29 cellular contexts compared by ENCODE assay signal in the genomic region with DNA sequence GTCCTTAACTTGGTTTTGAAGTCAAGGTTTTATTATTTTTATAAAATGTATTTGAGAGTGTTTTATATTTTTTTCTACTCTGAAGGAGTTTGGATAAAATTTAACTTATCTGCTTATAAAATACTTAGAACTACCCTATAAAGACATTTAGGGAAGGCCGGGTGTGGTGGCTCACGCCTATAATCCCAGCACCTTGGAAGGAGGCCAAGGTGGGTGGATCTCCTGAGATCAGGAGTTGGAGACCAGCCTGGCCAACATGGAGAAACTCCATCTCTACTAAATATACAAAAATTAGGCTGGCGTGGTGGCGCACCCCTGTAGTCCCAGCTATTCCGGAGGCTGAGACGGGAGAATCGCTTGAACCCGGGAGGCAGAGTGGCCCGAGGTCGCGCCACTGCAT.
"Had no signal": no experiment of that assay in that cellular context is flagged by ENCODE, and none has a peak within 500 bp of the region (broad histone marks: within the 10 kb centered on the region; RNA-seq: fewer than 3 reads in every experiment).

No MANE protein-coding gene starts in this region.

- DNase-seq: activated CD4-positive, alpha-beta memory T cell treated with anti-CD3 and anti-CD28 coated beads, Interleukin-2, amount 10 ng/mL, durations not matched to agents 7 days and 5 days; activated CD4-positive, alpha-beta T cell treated with anti-CD3 and anti-CD28 coated beads for 36 hours; activated CD4-positive, alpha-beta T cell treated with anti-CD3 and anti-CD28 coated beads, Interleukin-2, amount 10 ng/mL, durations not matched to agents 24 days and 14 days; activated CD4-positive, alpha-beta T cell treated with anti-CD3 and anti-CD28 coated beads, Interleukin-2, amount 50 U/mL, for 4 hours; activated CD4-positive, CD25-positive, alpha-beta regulatory T cell; activated CD4-positive, CD25-positive, alpha-beta regulatory T cell treated with anti-CD3 and anti-CD28 coated beads, Interleukin-2, amount 50 U/mL, for 72 hours; activated CD8-positive, alpha-beta memory T cell treated with anti-CD3 and anti-CD28 coated beads, Interleukin-2, amount 50 U/mL, for 48 hours; activated gamma-delta T cell treated with Interleukin-2 at 50 U/mL for 16 hours; activated naive CD4-positive, alpha-beta T cell treated with anti-CD3 and anti-CD28 coated beads, Interleukin-2, amount 50 U/mL, for 16 hours; activated naive CD4-positive, alpha-beta T cell treated with Interleukin-2 at 50 U/mL for 16 hours; activated T-cell treated with anti-CD3 and anti-CD28 coated beads for 4 hours; activated T-cell treated with anti-CD3 and anti-CD28 coated beads, Interleukin-2, amount 50 U/mL, for 24 hours; activated T-cell treated with anti-CD3 and anti-CD28 coated beads, Interleukin-2, amount 50 U/mL, for 72 hours; amniotic stem cell; anterior cingulate cortex; brain microvascular endothelial cell; cortex of kidney; dermis blood vessel endothelial cell; effector CD4-positive, alpha-beta T cell; effector memory CD8-positive, alpha-beta T cell; foreskin keratinocyte; gastrocnemius medialis; glutamatergic neuron; T-helper 2 cell had no signal

- H3K4me3 Mint-ChIP-seq: activated CD4-positive, alpha-beta memory T cell treated with anti-CD3 and anti-CD28 coated beads, Interleukin-2, amount 10 ng/mL, durations not matched to agents 7 days and 5 days; activated CD4-positive, alpha-beta T cell treated with anti-CD3 and anti-CD28 coated beads for 36 hours; activated CD4-positive, alpha-beta T cell treated with anti-CD3 and anti-CD28 coated beads, Interleukin-2, amount 10 ng/mL, durations not matched to agents 24 days and 14 days; activated naive CD8-positive, alpha-beta T cell; activated T-cell treated with anti-CD3 and anti-CD28 coated beads, Interleukin-2, amount 50 U/mL, for 24 hours; activated T-cell treated with anti-CD3 and anti-CD28 coated beads, Interleukin-2, amount 50 U/mL, for 72 hours; central memory CD8-positive, alpha-beta T cell; effector memory CD8-positive, alpha-beta T cell had no signal

- ATAC-seq: activated CD4-positive, alpha-beta T cell treated with anti-CD3 and anti-CD28 coated beads for 36 hours; activated T-cell treated with anti-CD3 and anti-CD28 coated beads, Interleukin-2, amount 50 U/mL, for 72 hours; effector memory CD8-positive, alpha-beta T cell; foreskin keratinocyte; gastrocnemius medialis had no signal

- H3K27me3 Mint-ChIP-seq: activated CD4-positive, alpha-beta memory T cell treated with anti-CD3 and anti-CD28 coated beads, Interleukin-2, amount 10 ng/mL, durations not matched to agents 7 days and 5 days; activated CD4-positive, alpha-beta T cell treated with anti-CD3 and anti-CD28 coated beads for 36 hours; activated CD4-positive, alpha-beta T cell treated with anti-CD3 and anti-CD28 coated beads, Interleukin-2, amount 10 ng/mL, durations not matched to agents 24 days and 14 days; activated naive CD8-positive, alpha-beta T cell; activated T-cell treated with anti-CD3 and anti-CD28 coated beads, Interleukin-2, amount 50 U/mL, for 24 hours; central memory CD8-positive, alpha-beta T cell; effector memory CD8-positive, alpha-beta T cell had no signal

- H3K4me1 ChIP-seq: esophagus muscularis mucosa, foreskin keratinocyte, gastrocnemius medialis had no signal

- H3K4me3 ChIP-seq: esophagus muscularis mucosa, gastrocnemius medialis had no signal

- H3K9me3 ChIP-seq: esophagus muscularis mucosa, gastrocnemius medialis had no signal

- H3K27ac Mint-ChIP-seq: activated CD4-positive, alpha-beta memory T cell treated with anti-CD3 and anti-CD28 coated beads, Interleukin-2, amount 10 ng/mL, durations not matched to agents 7 days and 5 days; activated CD4-positive, alpha-beta T cell treated with anti-CD3 and anti-CD28 coated beads for 36 hours; activated CD4-positive, alpha-beta T cell treated with anti-CD3 and anti-CD28 coated beads, Interleukin-2, amount 10 ng/mL, durations not matched to agents 24 days and 14 days; activated naive CD8-positive, alpha-beta T cell; activated T-cell treated with anti-CD3 and anti-CD28 coated beads, Interleukin-2, amount 50 U/mL, for 24 hours; activated T-cell treated with anti-CD3 and anti-CD28 coated beads, Interleukin-2, amount 50 U/mL, for 72 hours; effector memory CD8-positive, alpha-beta T cell had no signal

- H3K36me3 ChIP-seq: brain microvascular endothelial cell, esophagus muscularis mucosa, gastrocnemius medialis had no signal

- H3K36me3 Mint-ChIP-seq: activated naive CD8-positive, alpha-beta T cell had no signal

- H3K27ac ChIP-seq: brain microvascular endothelial cell, esophagus muscularis mucosa, foreskin keratinocyte, gastrocnemius medialis had no signal

- FAIRE-seq: astrocyte, bronchial epithelial cell had no signal

- H3K27me3 ChIP-seq: brain microvascular endothelial cell, esophagus muscularis mucosa, foreskin keratinocyte, gastrocnemius medialis had no signal

- H3K4me1 Mint-ChIP-seq: activated CD4-positive, alpha-beta memory T cell treated with anti-CD3 and anti-CD28 coated beads, Interleukin-2, amount 10 ng/mL, durations not matched to agents 7 days and 5 days; activated CD4-positive, alpha-beta T cell treated with anti-CD3 and anti-CD28 coated beads for 36 hours; activated CD4-positive, alpha-beta T cell treated with anti-CD3 and anti-CD28 coated beads, Interleukin-2, amount 10 ng/mL, durations not matched to agents 24 days and 14 days; central memory CD8-positive, alpha-beta T cell had no signal
